In genomic region chr9:94796687-94797086, GRCh38 we compare ENCODE assay signal across 19 cellular contexts.
DNase-seq lines count a peak whose midpoint lies in the region; FAIRE-seq and TF ChIP-seq lines count a peak whose summit lies in the region.
"Had no signal": no experiment of that assay in that cellular context is flagged by ENCODE, and none has a peak within 500 bp of the region (broad histone marks: within the 10 kb centered on the region; RNA-seq: fewer than 3 reads in every experiment).

No MANE protein-coding gene starts in this region.

- H3K4me2 ChIP-seq in Karpas-422 (ENCODE audit: low read depth, low read length, poor library complexity, severe bottlenecking) (peak overlapping the region; percentile 61), astrocyte (ENCODE audit: low read length) (no peak overlapping the region)

- peaks cover 6% of the 10 kb centered on the region; the same call in 1 of the 2 replicates for H3K36me3 ChIP-seq in Karpas-422 (ENCODE audit: insufficient read depth, low read length)
- H3K36me3 ChIP-seq in astrocyte (ENCODE audit: insufficient read depth, low read length), result no peaks in the 10 kb centered on the region

- H4K20me1 ChIP-seq in Karpas-422 (ENCODE audit: insufficient read depth, low read depth, low read length) (no peaks in the 10 kb centered on the region), astrocyte (ENCODE audit: insufficient read depth, low read length) (no peaks in the 10 kb centered on the region)

- no peak for FAIRE-seq in astrocyte (lab: Jason Lieb, UNC)
- FAIRE-seq: H54, HTR-8/SVneo had no signal

- no peak for TF ChIP-seq CTCF in astrocyte (IDR thresholded peaks at IDR 0.05; ENCODE audit: insufficient read depth, low read depth, low read length)

- H3K9ac ChIP-seq in Karpas-422 (ENCODE audit: low read length) (peak overlapping the region; percentile 25), astrocyte (ENCODE audit: low read length) (no peak overlapping the region)

- peaks cover 50% of the 10 kb centered on the region for H3K4me1 ChIP-seq in Karpas-422 (ENCODE audit: low read length)
- H3K4me1 ChIP-seq in astrocyte (ENCODE audit: insufficient read depth, low read length), result peaks cover 38% of the 10 kb centered on the region

- peaks cover 62% of the 10 kb centered on the region for H3K4me1 Mint-ChIP-seq in astrocyte (ENCODE audit: low read depth, unreplicated experiment)
- H3K4me1 Mint-ChIP-seq: IgD-negative memory B cell had no signal

- peaks cover 3% of the 10 kb centered on the region for H3K9me3 Mint-ChIP-seq in astrocyte (ENCODE audit: unreplicated experiment)
- H3K9me3 Mint-ChIP-seq: HFFc6, IgD-negative memory B cell had no signal

- peak overlapping the region; percentile 30 for H3K27ac Mint-ChIP-seq in astrocyte (ENCODE audit: unreplicated experiment)
- H3K27ac Mint-ChIP-seq: HFFc6, IgD-negative memory B cell had no signal

- peaks cover 4% of the 10 kb centered on the region for H3K36me3 Mint-ChIP-seq in astrocyte (ENCODE audit: low read depth, unreplicated experiment)

- no peaks in the 10 kb centered on the region for H3K9me3 ChIP-seq in Karpas-422 (ENCODE audit: low read length)
- no peaks in the 10 kb centered on the region for H3K9me3 ChIP-seq in astrocyte (ENCODE audit: insufficient read depth, low read depth, low read length)

- peaks cover 4% of the 10 kb centered on the region; the same call in 1 of the 2 replicates for H3K79me2 ChIP-seq in Karpas-422 (ENCODE audit: low read length)
- H3K79me2 ChIP-seq in astrocyte (ENCODE audit: insufficient read depth, low read length), result peaks cover 2% of the 10 kb centered on the region

- peak overlapping the region; percentile 88 for H3K27ac ChIP-seq in Karpas-422 (ENCODE audit: low read length)
- no peak overlapping the region for H3K27ac ChIP-seq in astrocyte (ENCODE audit: low read depth, low read length)
- no peak overlapping the region for H3K27ac ChIP-seq in substantia nigra (ENCODE audit: low read depth, low read length, poor library complexity, severe bottlenecking)
- H3K27ac ChIP-seq: HL-60 had no signal

- no peaks in the 10 kb centered on the region for H3K27me3 Mint-ChIP-seq in astrocyte (ENCODE audit: low read depth, unreplicated experiment)
- H3K27me3 Mint-ChIP-seq: IgD-negative memory B cell had no signal

- H3K27me3 ChIP-seq in Karpas-422 (ENCODE audit: low read length) (no peaks in the 10 kb centered on the region), astrocyte (ENCODE audit: insufficient read depth, low read length) (no peaks in the 10 kb centered on the region)

- no peaks in the 10 kb centered on the region for H3K9me2 ChIP-seq in Karpas-422 (replicated peaks; ENCODE audit: insufficient read depth, low read length)

- no peak overlapping the region for H3K4me3 Mint-ChIP-seq in astrocyte (ENCODE audit: unreplicated experiment)
- H3K4me3 Mint-ChIP-seq: HFFc6, IgD-negative memory B cell had no signal

- DNase-seq in Karpas-422 (no peak), astrocyte (ENCODE audit: low read depth) (no peak), iris pigment epithelial cell (ENCODE audit: low read depth) (peak; percentile 36), substantia nigra (lab: John Stamatoyannopoulos, UW) (no peak), superior temporal gyrus (ENCODE audit: extremely low spot score) (no peak), NCI-H2227 treated with DMSO at 0.1 percent for 48 hours (lab: John Stamatoyannopoulos, UW) (no peak), DMS79 (lab: John Stamatoyannopoulos, UW) (no peak)
- DNase-seq: ACHN, AML-193, DND-41, HFFc6, Kasumi-1, NCI-H1092 treated with DMSO at 0.1 percent for 48 hours, NCI-H2081, Right ventricle myocardium superior had no signal

- H3K4me3 ChIP-seq in Karpas-422 (ENCODE audit: low read length) (peak overlapping the region; percentile 28; the same call in 1 of the 2 replicates), astrocyte (ENCODE audit: insufficient read depth, low read depth, low read length) (no peak overlapping the region)

- H2AFZ ChIP-seq in Karpas-422 (ENCODE audit: low read length) (no peak overlapping the region), astrocyte (ENCODE audit: low read depth, low read length) (no peak overlapping the region)
